ENCODE assay signal across 21 cellular contexts in genomic region chr12:129152291-129153075, GRCh38.
DNase-seq lines count a peak whose midpoint lies in the region; ATAC-seq and TF ChIP-seq lines count a peak whose summit lies in the region.
"Had no signal": no experiment of that assay in that cellular context is flagged by ENCODE, and none has a peak within 500 bp of the region (broad histone marks: within the 10 kb centered on the region; RNA-seq: fewer than 3 reads in every experiment).

No MANE protein-coding gene starts in this region.

- H3K9me3 ChIP-seq in body of pancreas, result no peaks in the 10 kb centered on the region
- H3K9me3 ChIP-seq: HAP-1, SJCRH30 had no signal

- peak overlapping the region in 2 of 4 donors; percentile 48 to 51 for H3K27ac ChIP-seq in body of pancreas
- H3K27ac ChIP-seq: C4-2B, HL-60, SJCRH30 had no signal

- H3K27me3 ChIP-seq in body of pancreas, result no peaks in the 10 kb centered on the region
- H3K27me3 ChIP-seq: SJCRH30 had no signal

- H3K27ac Mint-ChIP-seq in endothelial cell (ENCODE audit: unreplicated experiment), result no peak overlapping the region

- no peaks in the 10 kb centered on the region for H3K4me1 ChIP-seq in body of pancreas
- H3K4me1 ChIP-seq: HAP-1, SJCRH30 had no signal

- 22 to 32% methylated on average over 9 to 10 of the region's 10 CpGs for WGBS in body of pancreas, 2 donors

- no peaks in the 10 kb centered on the region for H3K36me3 ChIP-seq in body of pancreas (replicated peaks in 1 of 2; ENCODE audit: insufficient read depth in 1 of 2, low read depth in 2 of 2)
- H3K36me3 ChIP-seq: HAP-1, SJCRH30 had no signal

- no peak overlapping the region for H3K4me3 ChIP-seq in body of pancreas
- H3K4me3 ChIP-seq: HAP-1, SJCRH30 had no signal

- peak in 1 of 3 donors; percentile 6 for TF ChIP-seq POLR2A in body of pancreas (IDR thresholded peaks at IDR 0.05)

- peaks cover 3% of the 10 kb centered on the region for H3K27me3 Mint-ChIP-seq in endothelial cell (ENCODE audit: unreplicated experiment)

- H3K9me3 Mint-ChIP-seq in endothelial cell (ENCODE audit: unreplicated experiment), result peaks cover 43% of the 10 kb centered on the region

- H3K4me1 Mint-ChIP-seq in endothelial cell (ENCODE audit: unreplicated experiment), result no peaks in the 10 kb centered on the region

- TF ChIP-seq CTCF in body of pancreas (IDR thresholded peaks at IDR 0.05), result peak in 2 of 7 experiments; percentile 17 to 22
- TF ChIP-seq CTCF in endothelial cell (IDR thresholded peaks at IDR 0.05; ENCODE audit: unreplicated experiment), result no peak

- peak; percentile 59 for DNase-seq in Daoy (ENCODE audit: low read depth)
- DNase-seq in HT1080 (ENCODE audit: low read depth), result peak; percentile 20
- peak in 3 of 4 donors; percentile 13 to 27 (median 22) for DNase-seq in body of pancreas
- peak; percentile 14 for DNase-seq in mucosa of gallbladder (ENCODE audit: low spot score)
- no peak for DNase-seq in DMS 273 treated with DMSO at 0.1 percent for 48 hours (lab: John Stamatoyannopoulos, UW)
- DNase-seq in NCI-H1417 treated with DMSO at 0.1 percent for 48 hours (lab: John Stamatoyannopoulos, UW), result no peak
- DNase-seq in HK-2 (ENCODE audit: unreplicated experiment), result no peak
- no peak for DNase-seq in endothelial cell (ENCODE audit: low spot score)
- DNase-seq: DMS53, EL, KG1, NCI-H1105, NCI-H2029 treated with DMSO at 0.1 percent for 48 hours, NCI-H226, NCI-H510A treated with DMSO at 0.1 percent for 48 hours, NCI-H748 treated with DMSO at 0.1 percent for 48 hours, OCI-M1 had no signal

- intact Hi-C loops in body of pancreas (cut with DNase I), result no loop called here

- no peak overlapping the region for H3K4me3 Mint-ChIP-seq in endothelial cell (ENCODE audit: unreplicated experiment)

- H3K36me3 Mint-ChIP-seq in endothelial cell (ENCODE audit: low read depth, unreplicated experiment), result peaks cover 4% of the 10 kb centered on the region

- ATAC-seq in body of pancreas, result peak; percentile 81

Comparison
In these comparisons a context has a peak if more than half of its experiments do, and no peak if none do; other contexts are left out.
1. DNase-seq: peak in Daoy (single experiment), HT1080 (single experiment), body of pancreas (3 of 4) and mucosa of gallbladder (single experiment); none in DMS 273 treated with DMSO at 0.1 percent for 48 hours (single experiment), NCI-H1417 treated with DMSO at 0.1 percent for 48 hours (single experiment), HK-2 (single experiment) and endothelial cell (single experiment).